Comparison of ENCODE assay signal across 14 cellular contexts in the genomic region with DNA sequence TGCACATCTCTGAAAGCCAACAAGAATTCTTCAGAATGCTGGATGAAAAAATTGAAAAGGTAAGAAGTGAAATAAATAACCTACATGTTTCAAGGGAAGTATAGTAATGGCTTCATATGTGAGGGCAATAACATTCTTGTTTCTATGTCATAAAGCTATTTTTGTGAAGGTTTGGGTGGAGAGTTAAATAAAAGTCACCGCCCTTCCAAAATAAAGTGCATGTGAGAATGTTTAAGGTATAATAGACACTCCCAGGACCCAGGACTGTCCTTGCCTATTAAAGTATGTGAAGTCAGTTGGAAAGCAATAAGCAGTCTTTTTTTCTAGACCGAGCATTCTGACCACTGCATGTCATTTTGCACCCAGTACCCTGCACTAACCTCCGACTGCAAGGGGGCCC.
A peak's percentile ranks its signal among the peaks of the same experiment; 100 is the strongest.
DNase-seq lines count a peak whose midpoint lies in the region; ATAC-seq and TF ChIP-seq lines count a peak whose summit lies in the region.
"Had no signal": no experiment of that assay in that cellular context is flagged by ENCODE, and none has a peak within 500 bp of the region (broad histone marks: within the 10 kb centered on the region; RNA-seq: fewer than 3 reads in every experiment).

No MANE protein-coding gene starts in this region.

- H3F3A ChIP-seq in smooth muscle cell (ENCODE audit: low read depth): no peaks in the 10 kb centered on the region

- no peak overlapping the region for H2AFZ ChIP-seq in smooth muscle cell (ENCODE audit: low read depth)
- H2AFZ ChIP-seq: GM23338 had no signal

- H3K4me3 ChIP-seq in left ventricle myocardium inferior (no peak overlapping the region), smooth muscle cell (no peak overlapping the region)
- H3K4me3 ChIP-seq: GM23338 had no signal

- H3K27ac ChIP-seq in left ventricle myocardium inferior (replicated peaks): peak overlapping the region; percentile 11
- peak overlapping the region; percentile 50; the same call in 1 of the 2 replicates for H3K27ac ChIP-seq in VCaP
- peak overlapping the region; percentile 81 for H3K27ac ChIP-seq in smooth muscle cell (ENCODE audit: low read depth)

- no peak for TF ChIP-seq CTCF in left ventricle myocardium inferior (IDR thresholded peaks at IDR 0.05; ENCODE audit: borderline replicate concordance)
- TF ChIP-seq CTCF in VCaP (conservative IDR thresholded peaks at IDR 0.05): no peak
- TF ChIP-seq CTCF in smooth muscle cell (IDR thresholded peaks at IDR 0.05; ENCODE audit: borderline replicate concordance, insufficient read depth, poor library complexity, severe bottlenecking): no peak

- no peaks in the 10 kb centered on the region for H4K20me1 ChIP-seq in smooth muscle cell (ENCODE audit: low read depth)

- peak overlapping the region; percentile 46 for H3K4me2 ChIP-seq in smooth muscle cell
- H3K4me2 ChIP-seq: GM23338 had no signal

- H3K27me3 ChIP-seq in left ventricle myocardium inferior (ENCODE audit: low read depth) (no peaks in the 10 kb centered on the region), smooth muscle cell (ENCODE audit: low read depth) (no peaks in the 10 kb centered on the region)

- WGBS in smooth muscle cell (ENCODE audit: low lambda C conversion rate): 93% methylated on average over 3 of the region's 3 CpGs

- intact Hi-C loops in left ventricle myocardium inferior (cut with micrococcal nuclease): no loop called here
- intact Hi-C loops in Right ventricle myocardium superior (cut with DNase I): no loop called here
- intact Hi-C loops in left colon (cut with DNase I, micrococcal nuclease): no loop called here

- no peak overlapping the region for H3K9ac ChIP-seq in smooth muscle cell (ENCODE audit: low read depth)

- H3K79me2 ChIP-seq in smooth muscle cell (ENCODE audit: low read depth): no peaks in the 10 kb centered on the region

- DNase-seq in left ventricle myocardium inferior: no peak
- no peak for DNase-seq in Right ventricle myocardium superior
- no peak for DNase-seq in left colon
- no peak for DNase-seq in smooth muscle cell (lab: John Stamatoyannopoulos, UW; ENCODE audit: unreplicated experiment)
- no peak for DNase-seq in superior temporal gyrus (ENCODE audit: extremely low spot score)
- DNase-seq in globus pallidus (ENCODE audit: low spot score): no peak
- no peak for DNase-seq in NOMO-1 (lab: John Stamatoyannopoulos, UW; ENCODE audit: unreplicated experiment in 2 of 2)
- DNase-seq: C1 segment of cervical spinal cord; Calu3; CD4-positive, alpha-beta T cell; DMS 273 treated with DMSO at 0.1 percent for 48 hours; H7 had no signal

- H3K4me1 ChIP-seq in left ventricle myocardium inferior (peaks cover 11% of the 10 kb centered on the region), smooth muscle cell (ENCODE audit: low read depth) (peaks cover 2% of the 10 kb centered on the region)

- no peaks in the 10 kb centered on the region for H3K9me3 ChIP-seq in left ventricle myocardium inferior (replicated peaks)
- H3K9me3 ChIP-seq in smooth muscle cell (replicated peaks; ENCODE audit: low read depth): no peaks in the 10 kb centered on the region

- ATAC-seq in Right ventricle myocardium superior (ENCODE audit: poor library complexity): no peak
- ATAC-seq in left colon: peak; percentile 67

- peaks cover 3% of the 10 kb centered on the region for H3K36me3 ChIP-seq in left ventricle myocardium inferior
- no peaks in the 10 kb centered on the region for H3K36me3 ChIP-seq in smooth muscle cell (ENCODE audit: low read depth)

Comparison
In these comparisons a context has a peak if more than half of its experiments do, and no peak if none do; other contexts are left out.
1. H3K27ac ChIP-seq: peak in every context shown above with its lines; median percentile 81 in smooth muscle cell; 50 in VCaP; 11 in left ventricle myocardium inferior.